In the genomic region with DNA sequence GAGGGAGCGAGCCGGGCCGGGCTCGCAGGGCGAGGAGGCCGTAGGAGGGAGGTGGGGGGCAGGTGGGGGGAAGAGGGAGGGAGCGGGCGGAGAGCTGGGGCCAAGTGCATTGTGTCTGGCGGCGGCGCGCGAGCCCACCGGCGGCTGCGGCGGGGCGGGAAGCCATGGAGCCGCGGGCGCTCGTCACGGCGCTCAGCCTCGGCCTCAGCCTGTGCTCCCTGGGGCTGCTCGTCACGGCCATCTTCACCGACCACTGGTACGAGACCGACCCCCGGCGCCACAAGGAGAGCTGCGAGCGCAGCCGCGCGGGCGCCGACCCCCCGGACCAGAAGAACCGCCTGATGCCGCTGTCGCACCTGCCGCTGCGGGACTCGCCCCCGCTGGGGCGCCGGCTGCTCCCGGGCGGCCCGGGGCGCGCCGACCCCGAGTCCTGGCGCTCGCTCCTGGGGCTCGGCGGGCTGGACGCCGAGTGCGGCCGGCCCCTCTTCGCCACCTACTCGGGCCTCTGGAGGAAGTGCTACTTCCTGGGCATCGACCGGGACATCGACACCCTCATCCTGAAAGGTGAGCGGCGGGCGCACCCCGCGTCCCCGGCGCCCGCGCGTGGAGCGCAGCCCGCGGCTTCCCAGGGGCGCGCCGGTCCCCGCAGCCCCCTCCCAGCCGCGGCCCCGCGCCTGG, we compare ENCODE assay signal across 7 cellular contexts. TPM values are rescaled to one million over a fixed set of nuclear protein-coding genes. Genes with fewer than 3 reads are reported as not detected.
A peak's percentile ranks its signal among the peaks of the same experiment; 100 is the strongest.
DNase-seq lines count a peak whose midpoint lies in the region; ATAC-seq and TF ChIP-seq lines count a peak whose summit lies in the region.

A gene (plus strand): TSS at position 107 of the 678 bp plus-strand sequence. CDS start 58 bp downstream, at position 165.

- H3K4me3 ChIP-seq in SJSA1 (peak within 1 kb of the TSS; percentile 41), esophagus (ENCODE audit: low read depth in 1 of 2, low read length in 2 of 2) (peak within 1 kb of the TSS; percentile 41 to 48)

- DNase-seq in GM13977 (ENCODE audit: low spot score) (peak; percentile 58), SJSA1 (ENCODE audit: low read depth in 1 of 2, low spot score in 2 of 2) (no peak), erythroblast (lab: John Stamatoyannopoulos, UW) (no peak), SHP77 (lab: John Stamatoyannopoulos, UW) (no peak)

- H3K27ac Mint-ChIP-seq in nephron = peak within 1 kb of the TSS; percentile 68 to 91 (median 85)

- H3K27me3 Mint-ChIP-seq in nephron (ENCODE audit: low read depth) = peaks cover 47% of the 10 kb centered on the region

- no peak for TF ChIP-seq POLR2A in erythroblast (IDR thresholded peaks at IDR 0.05; ENCODE audit: low read length)

- H3K27me3 ChIP-seq in SJSA1 (replicated peaks) = peaks cover 35% of the 10 kb centered on the region
- H3K27me3 ChIP-seq in esophagus (ENCODE audit: control insufficient read depth in 1 of 2, insufficient read depth in 2 of 2, low read length in 2 of 2) = peaks cover 3 to 14% of the 10 kb centered on the region in 2 donors

- no peak for ATAC-seq in HG02642 (IDR thresholded peaks at IDR 0.05; ENCODE audit: poor library complexity, unreplicated experiment)

- in situ Hi-C loops in GM13977 (cut with MboI; ENCODE audit: low pct_unique_long_range_greater_than_20kb, low sequenced_read_pairs, unreplicated experiment) = no loop called here

- no peaks in the 10 kb centered on the region for H3K36me3 Mint-ChIP-seq in nephron (ENCODE audit: low read depth)

- H3K27ac ChIP-seq in SJSA1 (no peak within 1 kb of the TSS), esophagus (ENCODE audit: low read depth in 2 of 2, low read length in 1 of 2) (no peak within 1 kb of the TSS)

- peaks cover 21% of the 10 kb centered on the region for H3K4me1 Mint-ChIP-seq in nephron

- no peaks in the 10 kb centered on the region for H3K36me3 ChIP-seq in SJSA1
- no peaks in the 10 kb centered on the region for H3K36me3 ChIP-seq in esophagus (ENCODE audit: control insufficient read depth in 2 of 2, insufficient read depth in 2 of 2, low read length in 1 of 2)

- H3K9me3 Mint-ChIP-seq in nephron = no peaks in the 10 kb centered on the region

- 1% methylated on average over 57 to 90 of the region's 90 CpGs for WGBS in esophagus, 2 donors

- no peak for TF ChIP-seq CTCF in GM13977 (IDR thresholded peaks at IDR 0.05; ENCODE audit: extremely low read depth, insufficient read depth, missing control alignments)
- TF ChIP-seq CTCF in nephron (IDR thresholded peaks at IDR 0.05; ENCODE audit: unreplicated experiment in 3 of 3) = no peak

- H3K4me1 ChIP-seq in SJSA1 (replicated peaks) (peaks cover 34% of the 10 kb centered on the region), esophagus (ENCODE audit: control insufficient read depth in 2 of 2, insufficient read depth in 2 of 2, low read length in 1 of 2) (peaks cover 4 to 8% of the 10 kb centered on the region in 2 donors)

- H3K4me3 Mint-ChIP-seq in nephron = peak within 1 kb of the TSS; percentile 90 to 93 (median 92)

- H3K9me3 ChIP-seq in SJSA1 (replicated peaks) (no peaks in the 10 kb centered on the region; the same call in 1 of the 2 replicates), esophagus (ENCODE audit: control insufficient read depth in 2 of 2, insufficient read depth in 1 of 2, low read depth in 1 of 2, low read length in 1 of 2) (no peaks in the 10 kb centered on the region)

RNA-seq across cellular contexts. Expression of the gene that starts here (rescaled TPM):
- 0.13 and 0.41 TPM in 2 replicates for total RNA-seq in SJSA1 (2014; rRNA removed; shearing (Covaris generic))
- 1 to 10 TPM in 1 of 2 donors, under 1 TPM in 1; 0.53 to 1.1 TPM for polyA plus RNA-seq in esophagus
